16 cellular contexts compared by ENCODE assay signal in the genomic region with DNA sequence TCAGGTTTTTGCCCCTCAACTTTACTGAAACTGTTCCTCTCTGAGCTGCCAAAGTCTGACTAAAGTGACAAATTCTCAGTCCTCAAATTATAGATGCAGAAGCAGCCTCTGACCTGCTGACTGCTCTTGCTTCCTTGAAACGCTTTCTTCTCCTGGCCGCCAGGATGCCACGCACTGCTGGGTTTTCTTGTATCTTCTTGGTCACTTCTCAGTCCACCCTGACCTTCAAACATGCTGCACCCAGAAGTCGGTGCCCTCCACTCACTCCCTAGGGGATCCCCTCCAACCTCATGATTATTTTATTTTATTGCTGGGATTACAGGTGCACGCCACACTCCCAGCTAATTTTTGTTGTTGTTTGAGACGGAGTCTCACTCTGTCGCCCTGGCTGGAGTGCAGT.
"Had no signal": no experiment of that assay in that cellular context is flagged by ENCODE, and none has a peak within 500 bp of the region (broad histone marks: within the 10 kb centered on the region; RNA-seq: fewer than 3 reads in every experiment).

No MANE protein-coding gene starts in this region.

- H3K27ac ChIP-seq: brain microvascular endothelial cell, left lung, neutrophil, suprapubic skin had no signal

- DNase-seq: activated CD4-positive, alpha-beta T cell treated with anti-CD3 and anti-CD28 coated beads, Interleukin-2, amount 50 U/mL, for 4 hours; activated effector memory CD4-positive, alpha-beta T cell treated with Interleukin-2 at 50 U/mL for 16 hours; activated T-cell treated with anti-CD3 and anti-CD28 coated beads, Interleukin-2, amount 50 U/mL, for 1 hour; amygdala; brain microvascular endothelial cell; cerebellar nuclear complex; foreskin melanocyte; left lung; stimulated activated naive CD4-positive, alpha-beta T cell treated with Interleukin-2 at 50 U/mL for 16 hours had no signal

- H3K27me3 Mint-ChIP-seq: activated naive CD8-positive, alpha-beta T cell; progenitor cell of endocrine pancreas had no signal

- H3K27me3 ChIP-seq: brain microvascular endothelial cell, left lung, neutrophil, suprapubic skin had no signal

- H3K27ac Mint-ChIP-seq: activated naive CD8-positive, alpha-beta T cell; progenitor cell of endocrine pancreas had no signal

- H3K4me3 Mint-ChIP-seq: activated naive CD8-positive, alpha-beta T cell had no signal

- ATAC-seq: activated CD4-positive, CD25-positive, alpha-beta regulatory T cell treated with anti-CD3 and anti-CD28 coated beads, Interleukin-2, amount 50 U/mL, for 24 hours; left lung; sciatic nerve had no signal

- H3K4me3 ChIP-seq: left lung, suprapubic skin had no signal

- H3K9me3 ChIP-seq: left lung, neutrophil, suprapubic skin had no signal

- FAIRE-seq: urothelium cell line had no signal

- H3K36me3 ChIP-seq: left lung, neutrophil, suprapubic skin had no signal
